ENCODE assay signal across 16 cellular contexts in genomic region chr12:50353869-50354593, GRCh38. TPM values are rescaled to one million over a fixed set of nuclear protein-coding genes. Genes with fewer than 3 reads are reported as not detected.
A peak's percentile ranks its signal among the peaks of the same experiment; 100 is the strongest.
DNase-seq lines count a peak whose midpoint lies in the region; TF ChIP-seq lines count a peak whose summit lies in the region.
"Had no signal": no experiment of that assay in that cellular context is flagged by ENCODE, and none has a peak within 500 bp of the region (broad histone marks: within the 10 kb centered on the region; RNA-seq: fewer than 3 reads in every experiment).

No MANE protein-coding gene starts in this region.

- H3K27me3 ChIP-seq in stomach: no peaks in the 10 kb centered on the region

- no peak for TF ChIP-seq EP300 in stomach (IDR thresholded peaks at IDR 0.05)

- no peaks in the 10 kb centered on the region for H3K9me3 ChIP-seq in stomach

- intact Hi-C loops in stomach (cut with DNase I; ENCODE audit: low total_unique reads): no loop called here

- DNase-seq in NOMO-1 treated with DMSO at 0.1 percent for 48 hours (lab: John Stamatoyannopoulos, UW; ENCODE audit: unreplicated experiment): peak; percentile 6
- DNase-seq in NOMO-1 treated with dmso at 0.1 percent for 144 hours (lab: John Stamatoyannopoulos, UW; ENCODE audit: unreplicated experiment): no peak
- DNase-seq in astrocyte of the cerebellum (ENCODE audit: low read depth): peak; percentile 31
- peak; percentile 46 for DNase-seq in islet precursor cell
- no peak for DNase-seq in stomach
- DNase-seq in superior temporal gyrus (ENCODE audit: extremely low spot score): no peak
- DNase-seq in GM13976 (ENCODE audit: low spot score): no peak
- DNase-seq in activated CD4-positive, CD25-positive, alpha-beta regulatory T cell (lab: John Stamatoyannopoulos, UW): no peak
- DNase-seq: activated CD4-positive, alpha-beta T cell treated with anti-CD3 and anti-CD28 coated beads for 1 hour; Calu3; caudate nucleus; naive thymus-derived CD8-positive, alpha-beta T cell; NCI-H1930 had no signal

- no peak overlapping the region for H3K4me3 ChIP-seq in astrocyte of the cerebellum (ENCODE audit: low read depth, low read length)
- H3K4me3 ChIP-seq in stomach: no peak overlapping the region

- H3K4me1 ChIP-seq in stomach: peaks cover 0 to 19% (median 15%) of the 10 kb centered on the region in 4 donors

- no peak for TF ChIP-seq POLR2A in stomach (IDR thresholded peaks at IDR 0.05)

- WGBS in stomach, 5 donors: 88 to 96% (median 93%) methylated on average over 3 of the region's 3 CpGs

- TF ChIP-seq CTCF in astrocyte of the cerebellum (IDR thresholded peaks at IDR 0.05; ENCODE audit: low read depth, low read length, missing control alignments): no peak
- no peak for TF ChIP-seq CTCF in stomach (IDR thresholded peaks at IDR 0.05)
- TF ChIP-seq CTCF in GM13976 (IDR thresholded peaks at IDR 0.05; ENCODE audit: borderline replicate concordance, control extremely low read depth, extremely low read depth, insufficient read depth, missing control alignments): no peak

- in situ Hi-C loops in astrocyte of the cerebellum (cut with HindIII; ENCODE audit: low sequenced_read_pairs): no loop called here
- in situ Hi-C loops in GM13976 (cut with MboI; ENCODE audit: low sequenced_read_pairs, unreplicated experiment): no loop called here

- peak overlapping the region in 3 of 5 donors; percentile 33 to 75 (median 49) for H3K27ac ChIP-seq in stomach

- H3K36me3 ChIP-seq in stomach: no peaks in the 10 kb centered on the region

RNA-seq across cellular contexts. Expression of gene FAM186A, which starts 42.4 kb away (rescaled TPM):
- total RNA-seq in stomach: under 1 TPM in 1 of 5 donors, not detected in 4; 0.58 TPM
- polyA plus RNA-seq in stomach: not detected
- total RNA-seq: Calu3; esophagus mucosa; naive thymus-derived CD8-positive, alpha-beta T cell; ureter had no signal
- polyA plus RNA-seq: IgD-negative memory B cell had no signal

RNA-seq across cellular contexts. Expression of gene LARP4, which starts 46.7 kb away (rescaled TPM):
- 10 to 100 TPM in 4 of 5 donors, 1 to 10 TPM in 1; 5.8 to 89.6 (median 50.4) TPM for total RNA-seq in stomach
- 1 to 10 TPM; 6.5 to 9.3 (median 8.4) TPM for polyA plus RNA-seq in stomach

Comparison
In these comparisons a context has a peak if more than half of its experiments do, and no peak if none do; other contexts are left out.
1. DNase-seq: peak in NOMO-1 treated with DMSO at 0.1 percent for 48 hours (single experiment), astrocyte of the cerebellum (single experiment) and islet precursor cell (single experiment); none in NOMO-1 treated with dmso at 0.1 percent for 144 hours (single experiment), stomach (single experiment), superior temporal gyrus (single experiment), GM13976 (single experiment) and activated CD4-positive, CD25-positive, alpha-beta regulatory T cell (0 of 4).